In genomic region chr12:20339060-20339459, GRCh38 we compare ENCODE assay signal across 19 cellular contexts. TPM values are rescaled to one million over a fixed set of nuclear protein-coding genes. Genes with fewer than 3 reads are reported as not detected.
DNase-seq lines count a peak whose midpoint lies in the region; ATAC-seq and TF ChIP-seq lines count a peak whose summit lies in the region.
"Had no signal": no experiment of that assay in that cellular context is flagged by ENCODE, and none has a peak within 500 bp of the region (broad histone marks: within the 10 kb centered on the region; RNA-seq: fewer than 3 reads in every experiment).

No MANE protein-coding gene starts in this region.

- peak; percentile 48 for DNase-seq in EL
- peak; percentile 50 for DNase-seq in adipocyte (ENCODE audit: low read depth)
- peak; percentile 23 for DNase-seq in epidermal melanocyte (ENCODE audit: insufficient read length, low spot score)
- peak; percentile 26 for DNase-seq in renal cortical epithelial cell (ENCODE audit: low read depth)
- no peak for DNase-seq in left ventricle myocardium inferior
- DNase-seq in HuH-7 (ENCODE audit: low spot score), result no peak
- DNase-seq in tibial artery, result no peak
- DNase-seq: C1 segment of cervical spinal cord; CD8-positive, alpha-beta memory T cell; DND-41; GDM1; KG1; NCI-H1417; NCI-H187; NCI-H2107; NCI-H524 treated with DMSO at 0.1 percent for 48 hours; SHP77 treated with DMSO at 0.1 percent for 48 hours had no signal

- no peak overlapping the region for H3K4me3 ChIP-seq in adipocyte (ENCODE audit: low read length)
- H3K4me3 ChIP-seq in left ventricle myocardium inferior, result no peak overlapping the region
- H3K4me3 ChIP-seq in tibial artery, result no peak overlapping the region

- no peak for ATAC-seq in GM18867 (IDR thresholded peaks at IDR 0.05; ENCODE audit: unreplicated experiment)
- ATAC-seq: HCT116 had no signal

- no peak overlapping the region for H3K9ac ChIP-seq in adipocyte (ENCODE audit: low read length)

- H3K4me1 ChIP-seq in adipocyte (ENCODE audit: control insufficient read depth, insufficient read depth, low read length) (no peaks in the 10 kb centered on the region), left ventricle myocardium inferior (no peaks in the 10 kb centered on the region), tibial artery (no peaks in the 10 kb centered on the region)

- H3K27me3 ChIP-seq in adipocyte (replicated peaks; ENCODE audit: control insufficient read depth, insufficient read depth, low read length), result no peaks in the 10 kb centered on the region
- no peaks in the 10 kb centered on the region for H3K27me3 ChIP-seq in left ventricle myocardium inferior (ENCODE audit: low read depth)
- H3K27me3 ChIP-seq in tibial artery, result no peaks in the 10 kb centered on the region

- no peaks in the 10 kb centered on the region for H3K36me3 ChIP-seq in adipocyte (ENCODE audit: control insufficient read depth, insufficient read depth, low read length, severe bottlenecking)
- peaks cover 7% of the 10 kb centered on the region for H3K36me3 ChIP-seq in left ventricle myocardium inferior
- H3K36me3 ChIP-seq in tibial artery, result no peaks in the 10 kb centered on the region

- intact Hi-C loops in left ventricle myocardium inferior (cut with micrococcal nuclease) (no loop called here), tibial artery (cut with DNase I; ENCODE audit: low total_unique reads) (no loop called here)

- TF ChIP-seq CTCF in left ventricle myocardium inferior (IDR thresholded peaks at IDR 0.05; ENCODE audit: borderline replicate concordance) (no peak), tibial artery (IDR thresholded peaks at IDR 0.05) (no peak)

- H3K9me3 ChIP-seq in adipocyte (ENCODE audit: control insufficient read depth, low read length) (peaks cover 7% of the 10 kb centered on the region), left ventricle myocardium inferior (replicated peaks) (peaks cover 20% of the 10 kb centered on the region), tibial artery (peaks cover 5 to 16% (median 10%) of the 10 kb centered on the region in 3 donors)

- no peak overlapping the region for H3K27ac ChIP-seq in left ventricle myocardium inferior (replicated peaks)
- no peak overlapping the region for H3K27ac ChIP-seq in tibial artery

RNA-seq across cellular contexts. Expression of gene PDE3A, which starts 29.3 kb away (rescaled TPM):
- total RNA-seq in renal cortical epithelial cell (under 0.01 and 0.10 TPM in 2 replicates), left ventricle myocardium inferior (161 TPM)

Comparison
In these comparisons a context has a peak if more than half of its experiments do, and no peak if none do; other contexts are left out.
1. DNase-seq: peak in EL (single experiment), adipocyte (single experiment), epidermal melanocyte (single experiment) and renal cortical epithelial cell (single experiment); none in left ventricle myocardium inferior (single experiment), HuH-7 (single experiment) and tibial artery (0 of 2).
2. RNA of gene PDE3A, which starts 29.3 kb away (total RNA-seq): 161 TPM in left ventricle myocardium inferior (single experiment); under 0.01 to 0.10 TPM in renal cortical epithelial cell; every median in the first group is over 100 times any median in the second.